In the genomic region with DNA sequence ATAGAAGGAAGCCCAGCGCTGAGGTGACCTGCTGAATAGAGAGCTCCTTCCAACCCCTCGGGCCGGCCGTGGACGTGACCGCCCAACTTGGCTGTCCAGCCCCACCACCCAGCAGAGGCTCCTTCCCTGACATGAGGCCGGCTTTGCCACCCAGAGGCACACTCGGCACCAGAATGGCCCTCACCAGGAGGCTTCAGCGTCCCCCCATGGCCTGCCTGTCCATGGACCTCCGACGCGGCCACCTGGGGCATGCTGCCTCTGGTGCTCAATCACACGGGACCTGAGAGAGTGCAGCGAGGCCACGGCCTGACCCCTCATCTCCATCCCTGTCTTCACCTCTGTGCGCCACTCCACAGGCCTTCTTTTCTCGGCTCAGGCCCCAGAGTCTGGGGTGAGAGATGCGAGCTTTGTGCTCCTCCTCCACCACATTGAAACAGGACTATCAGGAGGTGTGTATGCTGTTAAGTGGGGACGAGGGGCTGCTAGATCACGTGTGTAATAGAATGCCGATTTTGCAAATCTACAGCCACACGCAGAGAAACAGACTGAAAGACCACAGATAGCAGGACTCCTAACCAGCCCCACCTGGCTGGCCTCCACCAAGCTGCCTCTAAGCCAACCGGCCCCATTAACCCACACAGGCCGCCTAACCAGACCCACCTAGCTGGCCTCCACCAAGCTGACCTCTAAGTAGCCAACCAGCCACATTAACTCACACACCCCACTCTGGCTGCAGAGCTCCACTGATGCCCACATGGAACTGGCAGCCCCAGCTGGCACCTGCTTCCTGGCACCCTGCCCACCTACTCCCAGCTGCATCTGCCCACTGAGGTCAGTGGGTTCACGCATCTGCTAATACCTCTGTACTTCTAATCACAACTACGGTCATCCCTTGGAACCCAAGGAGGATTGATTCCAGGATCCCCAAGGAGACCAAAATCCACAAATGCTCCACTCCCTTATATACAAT, we compare ENCODE assay signal across 25 cellular contexts. TPM values are rescaled to one million over a fixed set of nuclear protein-coding genes. Genes with fewer than 3 reads are reported as not detected.
DNase-seq lines count a peak whose midpoint lies in the region; ATAC-seq lines count a peak whose summit lies in the region.
"Had no signal": no experiment of that assay in that cellular context is flagged by ENCODE, and none has a peak within 500 bp of the region (broad histone marks: within the 10 kb centered on the region; RNA-seq: fewer than 3 reads in every experiment).

No MANE protein-coding gene starts in this region.

- DNase-seq in COR-L47 (lab: John Stamatoyannopoulos, UW) (peak; percentile 8), LHCN-M2 (ENCODE audit: low read depth) (peak; percentile 57), glomerular visceral epithelial cell (ENCODE audit: extremely low spot score) (peak; percentile 33), posterior vena cava (ENCODE audit: low spot score) (peak; percentile 62), SW 1271 (lab: John Stamatoyannopoulos, UW) (no peak), iPS-NIHi11 (ENCODE audit: low spot score) (no peak), NCI-H1930 (lab: John Stamatoyannopoulos, UW) (no peak)
- DNase-seq: activated CD4-positive, alpha-beta T cell treated with anti-CD3 and anti-CD28 coated beads for 36 hours; activated gamma-delta T cell treated with Interleukin-2 at 50 U/mL for 16 hours; activated naive CD8-positive, alpha-beta T cell treated with anti-CD3 and anti-CD28 coated beads, Interleukin-2, amount 50 U/mL, for 24 hours; activated T-cell treated with anti-CD3 and anti-CD28 coated beads, Interleukin-2, amount 50 U/mL, for 1 hour; CD4-positive, alpha-beta memory T cell; cerebellar nuclear complex; DND-41; naive thymus-derived CD4-positive, alpha-beta T cell; NCI-H1436 treated with DMSO at 0.1 percent for 48 hours; NCI-H510A treated with DMSO at 0.1 percent for 48 hours; stimulated activated naive CD8-positive, alpha-beta T cell treated with anti-CD3 and anti-CD28 coated beads, Interleukin-15, amount 100 ng/mL, for 72 hours had no signal

- intact Hi-C loops in posterior vena cava (cut with DNase I) = loop anchor here in 1 of 2 donors (10.0 kb wide), 1 partner anchor 1903 kb away; no protein-coding TSS in a partner anchor

- ATAC-seq in HG02870 (IDR thresholded peaks at IDR 0.05; ENCODE audit: unreplicated experiment) = no peak
- ATAC-seq: activated CD4-positive, alpha-beta T cell treated with anti-CD3 and anti-CD28 coated beads for 36 hours; activated naive CD8-positive, alpha-beta T cell treated with anti-CD3 and anti-CD28 coated beads, Interleukin-2, amount 50 U/mL, for 24 hours; GM12878; naive thymus-derived CD4-positive, alpha-beta T cell; stimulated activated naive CD8-positive, alpha-beta T cell treated with anti-CD3 and anti-CD28 coated beads, Interleukin-15, amount 100 ng/mL, for 72 hours had no signal

RNA-seq across cellular contexts. Expression of a gene that starts 20.7 kb away (rescaled TPM):
- not detected in 2 replicates for total RNA-seq in LHCN-M2 (2014; rRNA removed)
- polyA plus RNA-seq in LHCN-M2 (2012) = 0.12 TPM
- total RNA-seq in posterior vena cava = not detected
- total RNA-seq: activated CD4-positive, alpha-beta T cell treated with anti-CD3 and anti-CD28 coated beads for 36 hours; CD4-positive, alpha-beta memory T cell; GM12878; MCF 10A; mesenteric fat pad; naive thymus-derived CD4-positive, alpha-beta T cell; ovary; T-helper 2 cell treated with Interferon-gamma antibody and Interleukin-4, amounts not matched to agents 100 ng/mL and 5 ng/mL, for 36 hours; tibial nerve had no signal
- polyA plus RNA-seq: CD4-positive, alpha-beta memory T cell; GM12878; naive thymus-derived CD4-positive, alpha-beta T cell; ovary had no signal

Comparison
In these comparisons a context has a peak if more than half of its experiments do, and no peak if none do; other contexts are left out.
1. DNase-seq: peak in COR-L47 (single experiment), LHCN-M2 (single experiment), glomerular visceral epithelial cell (single experiment) and posterior vena cava (single experiment); none in SW 1271 (0 of 2), iPS-NIHi11 (single experiment) and NCI-H1930 (0 of 2).